In genomic region chr13:36997716-36998427, GRCh38 we compare ENCODE assay signal across 8 cellular contexts. TPM values are rescaled to one million over a fixed set of nuclear protein-coding genes. Genes with fewer than 3 reads are reported as not detected.
DNase-seq lines count a peak whose midpoint lies in the region; ATAC-seq lines count a peak whose summit lies in the region.

No MANE protein-coding gene starts in this region.

- peak overlapping the region; percentile 100 for H3K27ac Mint-ChIP-seq in T-helper 1 cell treated with Interleukin-12 subunit alpha and Interleukin-12 subunit beta and Interleukin-4 antibody, amounts not matched to agents 30 μg/mL and 1 μg/mL, for 36 hours
- peak overlapping the region; percentile 100 for H3K27ac Mint-ChIP-seq in activated T-helper 1 cell treated with anti-CD3 and anti-CD28 coated beads, Interleukin-12 subunit alpha, Interleukin-12 subunit beta, Interleukin-2, Interleukin-4 antibody, amounts not matched to agents 30 ng/mL and 10 ng/mL and 1 ng/mL, durations not matched to agents 14 hours and 24 hours and 36 hours
- H3K27ac Mint-ChIP-seq in stimulated activated naive B cell treated with anti-CD40 and anti-IgM and Interleukin-4, amounts not matched to agents 10 μg/mL and 1 μg/mL and 100 μg/mL, for 72 hours, result peak overlapping the region; percentile 100

- H3K4me3 ChIP-seq in iPS-15b (ENCODE audit: low read depth, low read length), result peak overlapping the region; percentile 92

- no peaks in the 10 kb centered on the region for H3K27me3 Mint-ChIP-seq in T-helper 1 cell treated with Interleukin-12 subunit alpha and Interleukin-12 subunit beta and Interleukin-4 antibody, amounts not matched to agents 30 μg/mL and 1 μg/mL, for 36 hours (ENCODE audit: low read depth)
- H3K27me3 Mint-ChIP-seq in activated T-helper 1 cell treated with anti-CD3 and anti-CD28 coated beads, Interleukin-12 subunit alpha, Interleukin-12 subunit beta, Interleukin-2, Interleukin-4 antibody, amounts not matched to agents 30 ng/mL and 10 ng/mL and 1 ng/mL, durations not matched to agents 14 hours and 24 hours and 36 hours (ENCODE audit: insufficient read depth), result no peaks in the 10 kb centered on the region
- H3K27me3 Mint-ChIP-seq in stimulated activated naive B cell treated with anti-CD40 and anti-IgM and Interleukin-4, amounts not matched to agents 10 μg/mL and 1 μg/mL and 100 μg/mL, for 72 hours, result no peaks in the 10 kb centered on the region

- H3K9me3 Mint-ChIP-seq in T-helper 1 cell treated with Interleukin-12 subunit alpha and Interleukin-12 subunit beta and Interleukin-4 antibody, amounts not matched to agents 30 μg/mL and 1 μg/mL, for 36 hours, result no peaks in the 10 kb centered on the region
- no peaks in the 10 kb centered on the region for H3K9me3 Mint-ChIP-seq in activated T-helper 1 cell treated with anti-CD3 and anti-CD28 coated beads, Interleukin-12 subunit alpha, Interleukin-12 subunit beta, Interleukin-2, Interleukin-4 antibody, amounts not matched to agents 30 ng/mL and 10 ng/mL and 1 ng/mL, durations not matched to agents 14 hours and 24 hours and 36 hours
- no peaks in the 10 kb centered on the region for H3K9me3 Mint-ChIP-seq in stimulated activated naive B cell treated with anti-CD40 and anti-IgM and Interleukin-4, amounts not matched to agents 10 μg/mL and 1 μg/mL and 100 μg/mL, for 72 hours

- no peak for ATAC-seq in stimulated activated naive B cell treated with anti-CD40 and anti-IgM and Interleukin-4, amounts not matched to agents 10 μg/mL and 1 μg/mL and 100 μg/mL, for 72 hours (replicated peaks)
- no peak for ATAC-seq in esophagus mucosa

- H3K4me1 Mint-ChIP-seq in T-helper 1 cell treated with Interleukin-12 subunit alpha and Interleukin-12 subunit beta and Interleukin-4 antibody, amounts not matched to agents 30 μg/mL and 1 μg/mL, for 36 hours (ENCODE audit: low read depth), result peaks cover 43% of the 10 kb centered on the region
- H3K4me1 Mint-ChIP-seq in activated T-helper 1 cell treated with anti-CD3 and anti-CD28 coated beads, Interleukin-12 subunit alpha, Interleukin-12 subunit beta, Interleukin-2, Interleukin-4 antibody, amounts not matched to agents 30 ng/mL and 10 ng/mL and 1 ng/mL, durations not matched to agents 14 hours and 24 hours and 36 hours (ENCODE audit: low read depth), result peaks cover 33% of the 10 kb centered on the region
- H3K4me1 Mint-ChIP-seq in stimulated activated naive B cell treated with anti-CD40 and anti-IgM and Interleukin-4, amounts not matched to agents 10 μg/mL and 1 μg/mL and 100 μg/mL, for 72 hours, result peaks cover 19 to 38% of the 10 kb centered on the region in 2 donors

- no peaks in the 10 kb centered on the region for H3K27me3 ChIP-seq in iPS-15b (ENCODE audit: control insufficient read depth, insufficient read depth, low read length)

- peak overlapping the region; percentile 100 for H3K4me3 Mint-ChIP-seq in T-helper 1 cell treated with Interleukin-12 subunit alpha and Interleukin-12 subunit beta and Interleukin-4 antibody, amounts not matched to agents 30 μg/mL and 1 μg/mL, for 36 hours
- peak overlapping the region; percentile 100 for H3K4me3 Mint-ChIP-seq in activated T-helper 1 cell treated with anti-CD3 and anti-CD28 coated beads, Interleukin-12 subunit alpha, Interleukin-12 subunit beta, Interleukin-2, Interleukin-4 antibody, amounts not matched to agents 30 ng/mL and 10 ng/mL and 1 ng/mL, durations not matched to agents 14 hours and 24 hours and 36 hours
- H3K4me3 Mint-ChIP-seq in stimulated activated naive B cell treated with anti-CD40 and anti-IgM and Interleukin-4, amounts not matched to agents 10 μg/mL and 1 μg/mL and 100 μg/mL, for 72 hours, result peak overlapping the region; percentile 98 to 100

- no peaks in the 10 kb centered on the region for H3K9me3 ChIP-seq in iPS-15b (ENCODE audit: control insufficient read depth, insufficient read depth, low read length)

- peaks cover 18% of the 10 kb centered on the region for H3K36me3 Mint-ChIP-seq in T-helper 1 cell treated with Interleukin-12 subunit alpha and Interleukin-12 subunit beta and Interleukin-4 antibody, amounts not matched to agents 30 μg/mL and 1 μg/mL, for 36 hours (ENCODE audit: low read depth)
- peaks cover 19% of the 10 kb centered on the region for H3K36me3 Mint-ChIP-seq in activated T-helper 1 cell treated with anti-CD3 and anti-CD28 coated beads, Interleukin-12 subunit alpha, Interleukin-12 subunit beta, Interleukin-2, Interleukin-4 antibody, amounts not matched to agents 30 ng/mL and 10 ng/mL and 1 ng/mL, durations not matched to agents 14 hours and 24 hours and 36 hours (ENCODE audit: low read depth)
- peaks cover 8 to 17% of the 10 kb centered on the region in 2 donors for H3K36me3 Mint-ChIP-seq in stimulated activated naive B cell treated with anti-CD40 and anti-IgM and Interleukin-4, amounts not matched to agents 10 μg/mL and 1 μg/mL and 100 μg/mL, for 72 hours

- H3K4me1 ChIP-seq in iPS-15b (ENCODE audit: control insufficient read depth, insufficient read depth, low read length), result no peaks in the 10 kb centered on the region

- peak overlapping the region; percentile 91 for H3K9ac ChIP-seq in iPS-15b (ENCODE audit: low read depth, low read length)

- no peak for DNase-seq in T-helper 1 cell
- DNase-seq in activated T-helper 1 cell treated with anti-CD3 and anti-CD28 coated beads, Interleukin-12 subunit alpha, Interleukin-12 subunit beta, Interleukin-2, Interleukin-4 antibody, amounts not matched to agents 30 ng/mL and 10 ng/mL and 1 ng/mL, durations not matched to agents 14 hours and 24 hours and 36 hours (ENCODE audit: low spot score), result no peak
- no peak for DNase-seq in stimulated activated naive B cell treated with anti-CD40 and anti-IgM and Interleukin-4, amounts not matched to agents 10 μg/mL and 1 μg/mL and 100 μg/mL, for 72 hours
- DNase-seq in hypothalamus (lab: John Stamatoyannopoulos, UW), result no peak
- DNase-seq in DMS79 (lab: John Stamatoyannopoulos, UW), result no peak

- H3K36me3 ChIP-seq in iPS-15b (ENCODE audit: control insufficient read depth, insufficient read depth, low read length), result peaks cover 6% of the 10 kb centered on the region

- intact Hi-C loops in activated T-helper 1 cell treated with anti-CD3 and anti-CD28 coated beads, Interleukin-12 subunit alpha, Interleukin-12 subunit beta, Interleukin-2, Interleukin-4 antibody, amounts not matched to agents 30 ng/mL and 10 ng/mL and 1 ng/mL, durations not matched to agents 14 hours and 24 hours and 36 hours (cut with micrococcal nuclease), result loop anchor here (5.0 kb wide), 1 partner anchor 141 kb away; no protein-coding TSS in a partner anchor

RNA-seq across cellular contexts. Expression of gene ALG5, which starts 1.3 kb away (rescaled TPM):
- total RNA-seq in activated T-helper 1 cell treated with anti-CD3 and anti-CD28 coated beads, Interleukin-12 subunit alpha, Interleukin-12 subunit beta, Interleukin-2, Interleukin-4 antibody, amounts not matched to agents 30 ng/mL and 10 ng/mL and 1 ng/mL, durations not matched to agents 14 hours and 24 hours and 36 hours, result 52.5 and 53.2 TPM in 2 replicates
- 20.0 TPM for total RNA-seq in esophagus mucosa

RNA-seq across cellular contexts. Expression of gene EXOSC8, which starts 2.7 kb away (rescaled TPM):
- total RNA-seq in activated T-helper 1 cell treated with anti-CD3 and anti-CD28 coated beads, Interleukin-12 subunit alpha, Interleukin-12 subunit beta, Interleukin-2, Interleukin-4 antibody, amounts not matched to agents 30 ng/mL and 10 ng/mL and 1 ng/mL, durations not matched to agents 14 hours and 24 hours and 36 hours, result 139 and 143 TPM in 2 replicates
- total RNA-seq in esophagus mucosa, result 34.5 TPM
